In genomic region chr20:38725959-38726848, GRCh38 we compare ENCODE assay signal across 8 cellular contexts. TPM values are rescaled to one million over a fixed set of nuclear protein-coding genes. Genes with fewer than 3 reads are reported as not detected.
DNase-seq lines count a peak whose midpoint lies in the region; ATAC-seq and TF ChIP-seq lines count a peak whose summit lies in the region.

No MANE protein-coding gene starts in this region.

- H3K27me3 Mint-ChIP-seq in effector memory CD8-positive, alpha-beta T cell: peaks cover 94 to 100% of the 10 kb centered on the region in 2 donors

- H3K27ac Mint-ChIP-seq in effector memory CD8-positive, alpha-beta T cell: peak overlapping the region in 1 of 2 donors; percentile 47

- H3K36me3 Mint-ChIP-seq in effector memory CD8-positive, alpha-beta T cell (ENCODE audit: insufficient read depth): peaks cover 43% of the 10 kb centered on the region

- intact Hi-C loops in sciatic nerve (cut with DNase I): no loop called here

- H3K9me3 ChIP-seq in SK-N-SH: no peaks in the 10 kb centered on the region
- H3K9me3 ChIP-seq in osteoblast (ENCODE audit: low read depth, low read length): no peaks in the 10 kb centered on the region

- TF ChIP-seq CTCF in AG04449 (IDR thresholded peaks at IDR 0.05; ENCODE audit: insufficient read depth, low read length, missing control alignments): peak; percentile 33
- TF ChIP-seq CTCF in SK-N-SH (IDR thresholded peaks at IDR 0.05): peak; percentile 49
- peak; percentile 42 for TF ChIP-seq CTCF in osteoblast (IDR thresholded peaks at IDR 0.05; ENCODE audit: extremely low read depth, low read depth, low read length)

- H3K4me2 ChIP-seq in SK-N-SH (no peak overlapping the region), osteoblast (ENCODE audit: insufficient read depth, low read length) (no peak overlapping the region)

- H3K9me3 Mint-ChIP-seq in effector memory CD8-positive, alpha-beta T cell: no peaks in the 10 kb centered on the region

- H3F3A ChIP-seq in SK-N-SH (replicated peaks; ENCODE audit: insufficient read depth): no peaks in the 10 kb centered on the region

- DNase-seq in AG04449 (ENCODE audit: low read depth, low spot score) (no peak), H7 (peak; percentile 96), SK-N-SH (peak; percentile 91), osteoblast (ENCODE audit: insufficient read length, low spot score, missing footprints) (peak; percentile 91), sciatic nerve (ENCODE audit: low spot score) (no peak)
- peak in 1 of 3 experiments; percentile 24 for DNase-seq in effector memory CD8-positive, alpha-beta T cell

- H3K4me1 Mint-ChIP-seq in effector memory CD8-positive, alpha-beta T cell (ENCODE audit: low read depth in 2 of 2): peaks cover 50 to 66% of the 10 kb centered on the region in 2 donors

- H3K4me3 ChIP-seq in AG04449 (ENCODE audit: low read depth, low read length) (no peak overlapping the region), H7 (ENCODE audit: insufficient read depth, low read depth, low read length) (peak overlapping the region; percentile 20; the same call in 1 of the 2 replicates), SK-N-SH (ENCODE audit: low read depth in 2 of 2, low read length in 1 of 2) (no peak overlapping the region; a peak in 1 of 4 replicates), osteoblast (ENCODE audit: insufficient read depth, low read length) (no peak overlapping the region)

- peak overlapping the region; percentile 43 to 72 for H3K4me3 Mint-ChIP-seq in effector memory CD8-positive, alpha-beta T cell

- TF ChIP-seq RAD21 in SK-N-SH (IDR thresholded peaks at IDR 0.05; ENCODE audit: low read length): peak; percentile 61

- CTCF ChIA-PET in AG04449 (lab: Yijun Ruan, JAX): interaction anchor here (0.9 to 1.9 kb wide), 3 partner anchors 8 to 26 kb away, joined by 3 to 5 read pairs (median 3); no protein-coding TSS in a partner anchor
- CTCF ChIA-PET in SK-N-SH (lab: Yijun Ruan, JAX): interaction anchor here (0.6 to 14.6 kb wide), 36 partner anchors 10 to 323 kb away, joined by 3 to 510 read pairs (median 6); partner anchors contain the start of genes ACTR5, DHX35 and PPP1R16B

- no peak overlapping the region for H3K9ac ChIP-seq in SK-N-SH

- peaks cover 0 to 26% of the 10 kb centered on the region in 2 experiments; a peak in 2 of 4 replicates for H3K4me1 ChIP-seq in SK-N-SH (ENCODE audit: control insufficient read depth in 1 of 2, insufficient read depth in 2 of 2, low read depth in 1 of 2, low read length in 1 of 2)
- H3K4me1 ChIP-seq in osteoblast (ENCODE audit: insufficient read depth, low read length): peaks cover 5% of the 10 kb centered on the region

- POLR2A ChIA-PET in AG04449 (lab: Yijun Ruan, JAX): no interaction called here
- POLR2A ChIA-PET in SK-N-SH (lab: Yijun Ruan, JAX): interaction anchor here (0.6 kb wide), 1 partner anchor 90 kb away, joined by 3 read pairs; no protein-coding TSS in a partner anchor

- H4K20me1 ChIP-seq in SK-N-SH (ENCODE audit: insufficient read depth) (no peaks in the 10 kb centered on the region), osteoblast (ENCODE audit: insufficient read depth, low read length) (peaks cover 3% of the 10 kb centered on the region)

- H3K79me2 ChIP-seq in SK-N-SH (ENCODE audit: insufficient read depth): no peaks in the 10 kb centered on the region
- H3K79me2 ChIP-seq in osteoblast (ENCODE audit: insufficient read depth, low read length): no peaks in the 10 kb centered on the region

- H2AFZ ChIP-seq in SK-N-SH (ENCODE audit: low read depth) (no peak overlapping the region), osteoblast (ENCODE audit: low read length) (no peak overlapping the region)

- no peaks in the 10 kb centered on the region for H3K9me2 ChIP-seq in SK-N-SH

- 65% methylated on average over 20 of the region's 49 CpGs for WGBS in SK-N-SH (ENCODE audit: low lambda C conversion rate)

- H3K27ac ChIP-seq in SK-N-SH (ENCODE audit: low read depth in 2 of 2, low read length in 1 of 2) (no peak overlapping the region), osteoblast (ENCODE audit: low read depth, low read length) (no peak overlapping the region)

- peak; percentile 18 for ATAC-seq in effector memory CD8-positive, alpha-beta T cell (replicated peaks)
- ATAC-seq in sciatic nerve (no peak), HG03469 (IDR thresholded peaks at IDR 0.05; ENCODE audit: unreplicated experiment) (no peak), GM21367 (IDR thresholded peaks at IDR 0.05; ENCODE audit: unreplicated experiment) (no peak)

- no peak for TF ChIP-seq EP300 in SK-N-SH (IDR thresholded peaks at IDR 0.05; ENCODE audit: borderline replicate concordance in 1 of 2, low read depth in 1 of 2, low read length in 1 of 2)

- H3K36me3 ChIP-seq in H7 (replicated peaks; ENCODE audit: control insufficient read depth, insufficient read depth, low read length) (no peaks in the 10 kb centered on the region), SK-N-SH (replicated peaks in 1 of 2; ENCODE audit: control insufficient read depth in 1 of 2, insufficient read depth in 2 of 2, low read length in 1 of 2) (no peaks in the 10 kb centered on the region), osteoblast (ENCODE audit: insufficient read depth, low read length) (no peaks in the 10 kb centered on the region)

- H3K27me3 ChIP-seq in H7 (ENCODE audit: control insufficient read depth, insufficient read depth, low read length) (peaks cover 99% of the 10 kb centered on the region), SK-N-SH (ENCODE audit: insufficient read depth) (peaks cover 99% of the 10 kb centered on the region), osteoblast (ENCODE audit: insufficient read depth, low read length) (peaks cover 97% of the 10 kb centered on the region)

TF ChIP-seq in SK-N-SH, 30 proteins besides CTCF, POLR2A, EP300 and RAD21:
- TF ChIP-seq SIN3A (IDR thresholded peaks at IDR 0.05; ENCODE audit: borderline replicate concordance, low read depth, low read length): no peak
- peak; percentile 54; the same call in 1 of the 2 replicates for TF ChIP-seq SMC3 (IDR thresholded peaks at IDR 0.05; ENCODE audit: low read depth, low read length)

RNA-seq across cellular contexts. Expression of gene SLC32A1, which starts 1.9 kb away (rescaled TPM):
- total RNA-seq in H7 (2014; rRNA removed; shearing (Covaris generic)): 0.07 TPM in 1 of 2 replicates, not detected in the other
- polyA plus RNA-seq in SK-N-SH (2012; rRNA removed): not detected in 2 replicates
- polyA plus RNA-seq in SK-N-SH (2012; cell fraction: cytosol; rRNA removed): not detected in 2 replicates
- polyA plus RNA-seq in SK-N-SH (2012; cell fraction: nucleus; rRNA removed): not detected in 2 replicates
- total RNA-seq in osteoblast (not detected in 2 replicates), sciatic nerve (not detected)

RNA-seq across cellular contexts. Expression of gene ACTR5, which starts 22.1 kb away (rescaled TPM):
- total RNA-seq in H7 (2014; rRNA removed; shearing (Covaris generic)): 16.0 and 17.0 TPM in 2 replicates
- 9.7 and 10.9 TPM in 2 replicates for polyA plus RNA-seq in SK-N-SH (2012; rRNA removed)
- 4.4 and 6.4 TPM in 2 replicates for polyA plus RNA-seq in SK-N-SH (2012; cell fraction: cytosol; rRNA removed)
- polyA plus RNA-seq in SK-N-SH (2012; cell fraction: nucleus; rRNA removed): 41.9 and 49.0 TPM in 2 replicates
- total RNA-seq in osteoblast: 5.8 and 6.2 TPM in 2 replicates
- total RNA-seq in sciatic nerve: 8.5 TPM

Comparison
In these comparisons a context has a peak if more than half of its experiments do, and no peak if none do; other contexts are left out.
1. DNase-seq: peak in H7 (single experiment), SK-N-SH (single experiment) and osteoblast (single experiment); none in AG04449 (single experiment) and sciatic nerve (single experiment).
2. Peak in every context shown above with its lines, with median percentiles within 50 percentile points of each other: CTCF ChIP-seq.